In the genomic region with DNA sequence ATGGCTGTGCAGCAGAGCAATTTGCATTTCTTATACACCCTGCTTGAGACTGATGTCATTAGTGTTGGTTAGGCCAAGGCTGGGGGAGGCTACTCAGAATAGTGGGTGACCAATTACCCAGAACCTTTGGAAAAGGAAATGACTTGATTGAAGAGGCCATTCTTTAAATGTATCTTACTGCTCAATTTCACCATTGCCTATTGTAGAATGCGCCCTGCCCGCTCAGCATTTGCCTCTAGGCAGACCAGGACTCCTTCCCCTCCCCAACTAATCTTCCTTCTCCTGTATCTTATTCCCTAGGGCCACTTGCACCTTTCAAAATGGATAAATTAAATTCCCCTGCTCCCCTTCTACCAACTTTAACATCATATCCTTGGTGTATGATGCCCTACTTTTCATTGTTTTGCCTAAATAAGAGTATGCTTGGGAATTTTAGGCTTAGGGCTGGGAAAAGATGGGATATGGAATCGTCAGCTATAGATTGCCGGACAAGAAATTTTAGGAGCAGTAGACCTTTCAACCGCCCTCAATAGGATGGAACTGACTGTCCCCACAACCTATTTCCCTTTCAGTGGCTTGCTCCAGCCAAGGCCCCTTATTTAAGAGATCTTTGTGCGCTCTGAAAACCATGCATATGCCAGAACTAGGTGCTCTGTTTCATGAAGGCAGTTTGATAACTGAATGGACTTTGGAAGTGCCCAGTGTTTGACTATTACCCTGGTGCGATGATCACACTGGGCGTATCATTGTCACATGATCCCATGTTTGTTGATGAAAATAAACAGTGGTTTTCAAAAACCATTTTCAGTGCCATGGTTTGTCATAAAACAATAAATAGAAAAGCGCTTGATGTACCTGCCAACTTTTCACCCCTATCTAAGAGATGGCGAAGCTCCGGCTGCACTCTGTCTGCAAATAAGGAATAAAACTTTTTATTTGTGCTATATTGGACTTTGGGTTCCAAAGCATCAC, we compare ENCODE assay signal across 1 cellular context.
TF ChIP-seq lines count a peak whose summit lies in the region.

No MANE protein-coding gene starts in this region.

TF ChIP-seq in HepG2, 621 proteins besides CTCF, POLR2A, EP300 and RAD21 (continued from another document and continues in another):
- TF ChIP-seq, protein P1, sequence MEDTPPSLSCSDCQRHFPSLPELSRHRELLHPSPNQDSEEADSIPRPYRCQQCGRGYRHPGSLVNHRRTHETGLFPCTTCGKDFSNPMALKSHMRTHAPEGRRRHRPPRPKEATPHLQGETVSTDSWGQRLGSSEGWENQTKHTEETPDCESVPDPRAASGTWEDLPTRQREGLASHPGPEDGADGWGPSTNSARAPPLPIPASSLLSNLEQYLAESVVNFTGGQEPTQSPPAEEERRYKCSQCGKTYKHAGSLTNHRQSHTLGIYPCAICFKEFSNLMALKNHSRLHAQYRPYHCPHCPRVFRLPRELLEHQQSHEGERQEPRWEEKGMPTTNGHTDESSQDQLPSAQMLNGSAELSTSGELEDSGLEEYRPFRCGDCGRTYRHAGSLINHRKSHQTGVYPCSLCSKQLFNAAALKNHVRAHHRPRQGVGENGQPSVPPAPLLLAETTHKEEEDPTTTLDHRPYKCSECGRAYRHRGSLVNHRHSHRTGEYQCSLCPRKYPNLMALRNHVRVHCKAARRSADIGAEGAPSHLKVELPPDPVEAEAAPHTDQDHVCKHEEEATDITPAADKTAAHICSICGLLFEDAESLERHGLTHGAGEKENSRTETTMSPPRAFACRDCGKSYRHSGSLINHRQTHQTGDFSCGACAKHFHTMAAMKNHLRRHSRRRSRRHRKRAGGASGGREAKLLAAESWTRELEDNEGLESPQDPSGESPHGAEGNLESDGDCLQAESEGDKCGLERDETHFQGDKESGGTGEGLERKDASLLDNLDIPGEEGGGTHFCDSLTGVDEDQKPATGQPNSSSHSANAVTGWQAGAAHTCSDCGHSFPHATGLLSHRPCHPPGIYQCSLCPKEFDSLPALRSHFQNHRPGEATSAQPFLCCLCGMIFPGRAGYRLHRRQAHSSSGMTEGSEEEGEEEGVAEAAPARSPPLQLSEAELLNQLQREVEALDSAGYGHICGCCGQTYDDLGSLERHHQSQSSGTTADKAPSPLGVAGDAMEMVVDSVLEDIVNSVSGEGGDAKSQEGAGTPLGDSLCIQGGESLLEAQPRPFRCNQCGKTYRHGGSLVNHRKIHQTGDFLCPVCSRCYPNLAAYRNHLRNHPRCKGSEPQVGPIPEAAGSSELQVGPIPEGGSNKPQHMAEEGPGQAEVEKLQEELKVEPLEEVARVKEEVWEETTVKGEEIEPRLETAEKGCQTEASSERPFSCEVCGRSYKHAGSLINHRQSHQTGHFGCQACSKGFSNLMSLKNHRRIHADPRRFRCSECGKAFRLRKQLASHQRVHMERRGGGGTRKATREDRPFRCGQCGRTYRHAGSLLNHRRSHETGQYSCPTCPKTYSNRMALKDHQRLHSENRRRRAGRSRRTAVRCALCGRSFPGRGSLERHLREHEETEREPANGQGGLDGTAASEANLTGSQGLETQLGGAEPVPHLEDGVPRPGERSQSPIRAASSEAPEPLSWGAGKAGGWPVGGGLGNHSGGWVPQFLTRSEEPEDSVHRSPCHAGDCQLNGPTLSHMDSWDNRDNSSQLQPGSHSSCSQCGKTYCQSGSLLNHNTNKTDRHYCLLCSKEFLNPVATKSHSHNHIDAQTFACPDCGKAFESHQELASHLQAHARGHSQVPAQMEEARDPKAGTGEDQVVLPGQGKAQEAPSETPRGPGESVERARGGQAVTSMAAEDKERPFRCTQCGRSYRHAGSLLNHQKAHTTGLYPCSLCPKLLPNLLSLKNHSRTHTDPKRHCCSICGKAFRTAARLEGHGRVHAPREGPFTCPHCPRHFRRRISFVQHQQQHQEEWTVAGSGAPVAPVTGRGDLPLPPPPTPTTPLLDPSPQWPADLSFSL (CRISPR knock-in tag; IDR thresholded peaks at IDR 0.05) = no peak
- TF ChIP-seq ZFP41 (CRISPR knock-in tag; IDR thresholded peaks at IDR 0.05; ENCODE audit: borderline replicate concordance) (no peak), RAD51 (IDR thresholded peaks at IDR 0.05; ENCODE audit: borderline replicate concordance) (no peak), RNF2 (conservative IDR thresholded peaks at IDR 0.05; ENCODE audit: low read depth) (no peak), FOSL2 (CRISPR knock-in tag; IDR thresholded peaks at IDR 0.05) (peak; percentile 87), ZNF629 (CRISPR knock-in tag; conservative IDR thresholded peaks at IDR 0.05) (no peak), DNMT1 (CRISPR knock-in tag; IDR thresholded peaks at IDR 0.05) (no peak), FOXM1 (CRISPR knock-in tag; IDR thresholded peaks at IDR 0.05) (no peak), PCBP2 (optimal IDR thresholded peaks at IDR 0.05; ENCODE audit: low read depth, low read length, poor library complexity, severe bottlenecking) (no peak), ZNF549 (CRISPR knock-in tag; IDR thresholded peaks at IDR 0.05) (no peak), TEAD2 (CRISPR knock-in tag; IDR thresholded peaks at IDR 0.05) (no peak), MYC (CRISPR knock-in tag; IDR thresholded peaks at IDR 0.05; ENCODE audit: borderline replicate concordance) (no peak), MED8 (CRISPR knock-in tag; IDR thresholded peaks at IDR 0.05; ENCODE audit: insufficient replicate concordance) (no peak), ZNF569 (CRISPR knock-in tag; IDR thresholded peaks at IDR 0.05; ENCODE audit: borderline replicate concordance) (no peak), SP4 (CRISPR knock-in tag; IDR thresholded peaks at IDR 0.05) (no peak), SNAI1 (CRISPR knock-in tag; IDR thresholded peaks at IDR 0.05; ENCODE audit: borderline replicate concordance) (no peak), LCORL (IDR thresholded peaks at IDR 0.05) (no peak), LCORL (CRISPR knock-in tag; IDR thresholded peaks at IDR 0.05) (no peak), SP1 (IDR thresholded peaks at IDR 0.05) (no peak), SP1 (CRISPR knock-in tag; IDR thresholded peaks at IDR 0.05) (no peak), NFYC (CRISPR knock-in tag; IDR thresholded peaks at IDR 0.05) (no peak), BORCS8-MEF2B (CRISPR knock-in tag; IDR thresholded peaks at IDR 0.05) (no peak), ZBTB42 (CRISPR knock-in tag; IDR thresholded peaks at IDR 0.05) (no peak), ZNF777 (CRISPR knock-in tag; IDR thresholded peaks at IDR 0.05) (no peak), NFIC (IDR thresholded peaks at IDR 0.05; ENCODE audit: low read length) (peak; percentile 64; the same call in 1 of the 2 replicates), RBFOX2 (IDR thresholded peaks at IDR 0.05; ENCODE audit: low read depth, low read length) (peak; percentile 75), ZKSCAN1 (IDR thresholded peaks at IDR 0.05; ENCODE audit: low read length) (0 out of 2 replicates have a peak, but pooled peaks have one; percentile 40), GTF3A (CRISPR knock-in tag; conservative IDR thresholded peaks at IDR 0.05) (no peak), POLR2AphosphoS2 (IDR thresholded peaks at IDR 0.05; ENCODE audit: low read depth, low read length) (no peak), ZNF598 (CRISPR knock-in tag; IDR thresholded peaks at IDR 0.05; ENCODE audit: borderline replicate concordance) (no peak), MIXL1 (CRISPR knock-in tag; IDR thresholded peaks at IDR 0.05) (peak; percentile 86), ZNF790 (CRISPR knock-in tag; IDR thresholded peaks at IDR 0.05; ENCODE audit: borderline replicate concordance) (no peak), NFRKB (IDR thresholded peaks at IDR 0.05) (no peak), ARHGAP35 (CRISPR knock-in tag; IDR thresholded peaks at IDR 0.05; ENCODE audit: borderline replicate concordance) (no peak), ZNF432 (CRISPR knock-in tag; IDR thresholded peaks at IDR 0.05; ENCODE audit: borderline replicate concordance) (no peak), ZFP90 (CRISPR knock-in tag; IDR thresholded peaks at IDR 0.05; ENCODE audit: borderline replicate concordance) (no peak), JUND (CRISPR knock-in tag; IDR thresholded peaks at IDR 0.05) (no peak), NFYB (CRISPR knock-in tag; IDR thresholded peaks at IDR 0.05) (no peak), ZZZ3 (CRISPR knock-in tag; IDR thresholded peaks at IDR 0.05; ENCODE audit: borderline replicate concordance) (no peak)
- TF ChIP-seq, protein P2, sequence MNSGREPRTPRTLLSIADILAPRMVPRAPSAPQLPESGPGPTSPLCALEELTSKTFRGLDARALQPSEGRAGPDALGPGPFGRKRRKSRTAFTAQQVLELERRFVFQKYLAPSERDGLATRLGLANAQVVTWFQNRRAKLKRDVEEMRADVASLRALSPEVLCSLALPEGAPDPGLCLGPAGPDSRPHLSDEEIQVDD (CRISPR knock-in tag; IDR thresholded peaks at IDR 0.05; ENCODE audit: borderline replicate concordance) = no peak
- TF ChIP-seq, protein P3, sequence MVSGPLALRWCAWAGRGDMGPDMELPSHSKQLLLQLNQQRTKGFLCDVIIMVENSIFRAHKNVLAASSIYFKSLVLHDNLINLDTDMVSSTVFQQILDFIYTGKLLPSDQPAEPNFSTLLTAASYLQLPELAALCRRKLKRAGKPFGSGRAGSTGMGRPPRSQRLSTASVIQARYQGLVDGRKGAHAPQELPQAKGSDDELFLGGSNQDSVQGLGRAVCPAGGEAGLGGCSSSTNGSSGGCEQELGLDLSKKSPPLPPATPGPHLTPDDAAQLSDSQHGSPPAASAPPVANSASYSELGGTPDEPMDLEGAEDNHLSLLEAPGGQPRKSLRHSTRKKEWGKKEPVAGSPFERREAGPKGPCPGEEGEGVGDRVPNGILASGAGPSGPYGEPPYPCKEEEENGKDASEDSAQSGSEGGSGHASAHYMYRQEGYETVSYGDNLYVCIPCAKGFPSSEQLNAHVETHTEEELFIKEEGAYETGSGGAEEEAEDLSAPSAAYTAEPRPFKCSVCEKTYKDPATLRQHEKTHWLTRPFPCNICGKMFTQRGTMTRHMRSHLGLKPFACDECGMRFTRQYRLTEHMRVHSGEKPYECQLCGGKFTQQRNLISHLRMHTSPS (CRISPR knock-in tag; IDR thresholded peaks at IDR 0.05; ENCODE audit: low read depth) = peak; percentile 38; the same call in 1 of the 2 replicates
- TF ChIP-seq, protein P4, sequence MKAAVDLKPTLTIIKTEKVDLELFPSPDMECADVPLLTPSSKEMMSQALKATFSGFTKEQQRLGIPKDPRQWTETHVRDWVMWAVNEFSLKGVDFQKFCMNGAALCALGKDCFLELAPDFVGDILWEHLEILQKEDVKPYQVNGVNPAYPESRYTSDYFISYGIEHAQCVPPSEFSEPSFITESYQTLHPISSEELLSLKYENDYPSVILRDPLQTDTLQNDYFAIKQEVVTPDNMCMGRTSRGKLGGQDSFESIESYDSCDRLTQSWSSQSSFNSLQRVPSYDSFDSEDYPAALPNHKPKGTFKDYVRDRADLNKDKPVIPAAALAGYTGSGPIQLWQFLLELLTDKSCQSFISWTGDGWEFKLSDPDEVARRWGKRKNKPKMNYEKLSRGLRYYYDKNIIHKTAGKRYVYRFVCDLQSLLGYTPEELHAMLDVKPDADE (CRISPR knock-in tag; IDR thresholded peaks at IDR 0.05) = no peak
- TF ChIP-seq, protein P5, sequence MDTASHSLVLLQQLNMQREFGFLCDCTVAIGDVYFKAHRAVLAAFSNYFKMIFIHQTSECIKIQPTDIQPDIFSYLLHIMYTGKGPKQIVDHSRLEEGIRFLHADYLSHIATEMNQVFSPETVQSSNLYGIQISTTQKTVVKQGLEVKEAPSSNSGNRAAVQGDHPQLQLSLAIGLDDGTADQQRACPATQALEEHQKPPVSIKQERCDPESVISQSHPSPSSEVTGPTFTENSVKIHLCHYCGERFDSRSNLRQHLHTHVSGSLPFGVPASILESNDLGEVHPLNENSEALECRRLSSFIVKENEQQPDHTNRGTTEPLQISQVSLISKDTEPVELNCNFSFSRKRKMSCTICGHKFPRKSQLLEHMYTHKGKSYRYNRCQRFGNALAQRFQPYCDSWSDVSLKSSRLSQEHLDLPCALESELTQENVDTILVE (CRISPR knock-in tag; IDR thresholded peaks at IDR 0.05) = no peak
- TF ChIP-seq, protein P6, sequence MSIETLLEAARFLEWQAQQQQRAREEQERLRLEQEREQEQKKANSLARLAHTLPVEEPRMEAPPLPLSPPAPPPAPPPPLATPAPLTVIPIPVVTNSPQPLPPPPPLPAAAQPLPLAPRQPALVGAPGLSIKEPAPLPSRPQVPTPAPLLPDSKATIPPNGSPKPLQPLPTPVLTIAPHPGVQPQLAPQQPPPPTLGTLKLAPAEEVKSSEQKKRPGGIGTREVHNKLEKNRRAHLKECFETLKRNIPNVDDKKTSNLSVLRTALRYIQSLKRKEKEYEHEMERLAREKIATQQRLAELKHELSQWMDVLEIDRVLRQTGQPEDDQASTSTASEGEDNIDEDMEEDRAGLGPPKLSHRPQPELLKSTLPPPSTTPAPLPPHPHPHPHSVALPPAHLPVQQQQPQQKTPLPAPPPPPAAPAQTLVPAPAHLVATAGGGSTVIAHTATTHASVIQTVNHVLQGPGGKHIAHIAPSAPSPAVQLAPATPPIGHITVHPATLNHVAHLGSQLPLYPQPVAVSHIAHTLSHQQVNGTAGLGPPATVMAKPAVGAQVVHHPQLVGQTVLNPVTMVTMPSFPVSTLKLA (IDR thresholded peaks at IDR 0.05) = no peak
- TF ChIP-seq, protein P7, sequence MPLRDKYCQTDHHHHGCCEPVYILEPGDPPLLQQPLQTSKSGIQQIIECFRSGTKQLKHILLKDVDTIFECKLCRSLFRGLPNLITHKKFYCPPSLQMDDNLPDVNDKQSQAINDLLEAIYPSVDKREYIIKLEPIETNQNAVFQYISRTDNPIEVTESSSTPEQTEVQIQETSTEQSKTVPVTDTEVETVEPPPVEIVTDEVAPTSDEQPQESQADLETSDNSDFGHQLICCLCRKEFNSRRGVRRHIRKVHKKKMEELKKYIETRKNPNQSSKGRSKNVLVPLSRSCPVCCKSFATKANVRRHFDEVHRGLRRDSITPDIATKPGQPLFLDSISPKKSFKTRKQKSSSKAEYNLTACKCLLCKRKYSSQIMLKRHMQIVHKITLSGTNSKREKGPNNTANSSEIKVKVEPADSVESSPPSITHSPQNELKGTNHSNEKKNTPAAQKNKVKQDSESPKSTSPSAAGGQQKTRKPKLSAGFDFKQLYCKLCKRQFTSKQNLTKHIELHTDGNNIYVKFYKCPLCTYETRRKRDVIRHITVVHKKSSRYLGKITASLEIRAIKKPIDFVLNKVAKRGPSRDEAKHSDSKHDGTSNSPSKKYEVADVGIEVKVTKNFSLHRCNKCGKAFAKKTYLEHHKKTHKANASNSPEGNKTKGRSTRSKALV (CRISPR knock-in tag; IDR thresholded peaks at IDR 0.05) = 0 out of 2 replicates have a peak, but pooled peaks have one; percentile 32
- TF ChIP-seq, protein P8, sequence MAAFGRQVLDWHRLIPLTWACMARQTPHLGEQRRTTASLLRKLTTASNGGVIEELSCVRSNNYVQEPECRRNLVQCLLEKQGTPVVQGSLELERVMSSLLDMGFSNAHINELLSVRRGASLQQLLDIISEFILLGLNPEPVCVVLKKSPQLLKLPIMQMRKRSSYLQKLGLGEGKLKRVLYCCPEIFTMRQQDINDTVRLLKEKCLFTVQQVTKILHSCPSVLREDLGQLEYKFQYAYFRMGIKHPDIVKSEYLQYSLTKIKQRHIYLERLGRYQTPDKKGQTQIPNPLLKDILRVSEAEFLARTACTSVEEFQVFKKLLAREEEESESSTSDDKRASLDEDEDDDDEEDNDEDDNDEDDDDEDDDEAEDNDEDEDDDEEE (CRISPR knock-in tag; IDR thresholded peaks at IDR 0.05) = no peak
- TF ChIP-seq, protein P9, sequence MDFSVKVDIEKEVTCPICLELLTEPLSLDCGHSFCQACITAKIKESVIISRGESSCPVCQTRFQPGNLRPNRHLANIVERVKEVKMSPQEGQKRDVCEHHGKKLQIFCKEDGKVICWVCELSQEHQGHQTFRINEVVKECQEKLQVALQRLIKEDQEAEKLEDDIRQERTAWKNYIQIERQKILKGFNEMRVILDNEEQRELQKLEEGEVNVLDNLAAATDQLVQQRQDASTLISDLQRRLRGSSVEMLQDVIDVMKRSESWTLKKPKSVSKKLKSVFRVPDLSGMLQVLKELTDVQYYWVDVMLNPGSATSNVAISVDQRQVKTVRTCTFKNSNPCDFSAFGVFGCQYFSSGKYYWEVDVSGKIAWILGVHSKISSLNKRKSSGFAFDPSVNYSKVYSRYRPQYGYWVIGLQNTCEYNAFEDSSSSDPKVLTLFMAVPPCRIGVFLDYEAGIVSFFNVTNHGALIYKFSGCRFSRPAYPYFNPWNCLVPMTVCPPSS (IDR thresholded peaks at IDR 0.05) = no peak
